Comparison of ENCODE assay signal across 12 cellular contexts in genomic region chr10:74034301-74034700, GRCh38. TPM values are rescaled to one million over a fixed set of nuclear protein-coding genes. Genes with fewer than 3 reads are reported as not detected.
A peak's percentile ranks its signal among the peaks of the same experiment; 100 is the strongest.
DNase-seq lines count a peak whose midpoint lies in the region; ATAC-seq and TF ChIP-seq lines count a peak whose summit lies in the region.
"Had no signal": no experiment of that assay in that cellular context is flagged by ENCODE, and none has a peak within 500 bp of the region (broad histone marks: within the 10 kb centered on the region; RNA-seq: fewer than 3 reads in every experiment).

No MANE protein-coding gene starts in this region.

- H3K36me3 ChIP-seq in Panc1 (ENCODE audit: control insufficient read depth, insufficient read depth, low read length) (peaks cover 5% of the 10 kb centered on the region; the same call in 1 of the 2 replicates), body of pancreas (replicated peaks in 1 of 2; ENCODE audit: insufficient read depth in 1 of 2, low read depth in 2 of 2) (no peaks in the 10 kb centered on the region)

- WGBS in body of pancreas, 2 donors, result 62 to 82% methylated on average over 2 of the region's 2 CpGs

- H3K4me1 ChIP-seq in Panc1 (ENCODE audit: control insufficient read depth, insufficient read depth, low read length), result peaks cover 51% of the 10 kb centered on the region
- peaks cover 20% of the 10 kb centered on the region for H3K4me1 ChIP-seq in body of pancreas

- H3K27ac Mint-ChIP-seq in CD4-positive, alpha-beta T cell, result peak overlapping the region; percentile 64
- peak overlapping the region; percentile 58 to 75 for H3K27ac Mint-ChIP-seq in natural killer cell

- no peaks in the 10 kb centered on the region for H3K27me3 ChIP-seq in CD4-positive, alpha-beta T cell (ENCODE audit: control insufficient read depth, insufficient read depth, low read length)
- H3K27me3 ChIP-seq in Panc1 (ENCODE audit: control insufficient read depth, insufficient read depth, low read length) (no peaks in the 10 kb centered on the region), body of pancreas (no peaks in the 10 kb centered on the region)

- H3K9me3 Mint-ChIP-seq in CD4-positive, alpha-beta T cell, result no peaks in the 10 kb centered on the region
- no peaks in the 10 kb centered on the region for H3K9me3 Mint-ChIP-seq in natural killer cell

- H3K4me3 ChIP-seq in Panc1 (ENCODE audit: low read depth in 2 of 2, low read length in 2 of 2) (no peak overlapping the region), body of pancreas (no peak overlapping the region)

- peak overlapping the region; percentile 8 for H3K27ac ChIP-seq in CD4-positive, alpha-beta T cell (ENCODE audit: low read depth, low read length)
- peak overlapping the region; percentile 50 for H3K27ac ChIP-seq in Panc1 (ENCODE audit: low read length)
- no peak overlapping the region for H3K27ac ChIP-seq in body of pancreas

- no peaks in the 10 kb centered on the region for H3K9me3 ChIP-seq in CD4-positive, alpha-beta T cell (ENCODE audit: control insufficient read depth, low read length)
- H3K9me3 ChIP-seq in Panc1 (ENCODE audit: control insufficient read depth, insufficient read depth, low read depth, low read length) (no peaks in the 10 kb centered on the region), body of pancreas (no peaks in the 10 kb centered on the region)

- DNase-seq in CD4-positive, alpha-beta T cell, result no peak
- DNase-seq in Panc1 (ENCODE audit: low read depth, low spot score), result no peak
- DNase-seq in natural killer cell, result no peak
- DNase-seq in AML-193 (lab: John Stamatoyannopoulos, UW), result no peak
- no peak for DNase-seq in COLO829 (ENCODE audit: low spot score)
- no peak for DNase-seq in body of pancreas
- DNase-seq: activated CD8-positive, alpha-beta memory T cell treated with anti-CD3 and anti-CD28 coated beads, Interleukin-2, amount 50 U/mL, for 48 hours; cerebellar nuclear complex; DMS153; NCI-H2171 had no signal

- H3K27me3 Mint-ChIP-seq in CD4-positive, alpha-beta T cell, result no peaks in the 10 kb centered on the region
- H3K27me3 Mint-ChIP-seq in natural killer cell (ENCODE audit: low read depth in 2 of 2), result no peaks in the 10 kb centered on the region

- no peak for TF ChIP-seq POLR2A in body of pancreas (IDR thresholded peaks at IDR 0.05)

- intact Hi-C loops in CD4-positive, alpha-beta T cell (cut with DNase I, micrococcal nuclease), result loop anchor here in 1 of 2 experiments (5.0 kb wide), 1 partner anchor 77 kb away; no protein-coding TSS in a partner anchor
- intact Hi-C loops in Panc1 (cut with micrococcal nuclease; ENCODE audit: unreplicated experiment), result no loop called here
- intact Hi-C loops in natural killer cell (cut with micrococcal nuclease), result no loop called here
- intact Hi-C loops in body of pancreas (cut with DNase I), result no loop called here

- no peak overlapping the region for H3K4me3 Mint-ChIP-seq in CD4-positive, alpha-beta T cell
- no peak overlapping the region for H3K4me3 Mint-ChIP-seq in natural killer cell

- POLR2A ChIA-PET in CD4-positive, alpha-beta T cell (lab: Charles Lee), result interaction anchor here (1.5 kb wide), 1 partner anchor 8 kb away, joined by 3 read pairs; no protein-coding TSS in a partner anchor
- POLR2A ChIA-PET in Panc1 (lab: Charles Lee), result no interaction called here

- CTCF ChIA-PET in CD4-positive, alpha-beta T cell (lab: Charles Lee), result interaction anchor here (0.9 to 2.0 kb wide), 3 partner anchors 7 to 94 kb away, joined by 3 to 5 read pairs (median 4); no protein-coding TSS in a partner anchor
- CTCF ChIA-PET in Panc1 (lab: Charles Lee), result interaction anchor here (1.0 kb wide), 1 partner anchor 47 kb away, joined by 3 read pairs; no protein-coding TSS in a partner anchor

- in situ Hi-C loops in Panc1 (cut with HindIII; ENCODE audit: low pct_unique_long_range_greater_than_20kb, low sequenced_read_pairs), result no loop called here

- no peak for TF ChIP-seq CTCF in CD4-positive, alpha-beta T cell (IDR thresholded peaks at IDR 0.05)
- TF ChIP-seq CTCF in Panc1 (IDR thresholded peaks at IDR 0.05) (no peak), natural killer cell (IDR thresholded peaks at IDR 0.05) (no peak), body of pancreas (IDR thresholded peaks at IDR 0.05) (no peak)

- no TSS peak for BruUV-seq in Panc1 (replicated peaks; lab: Mats Ljungman, UMichigan)

- H3K36me3 Mint-ChIP-seq in CD4-positive, alpha-beta T cell (ENCODE audit: low read depth), result no peaks in the 10 kb centered on the region
- no peaks in the 10 kb centered on the region for H3K36me3 Mint-ChIP-seq in natural killer cell

- no peak for ATAC-seq in CD4-positive, alpha-beta T cell (ENCODE audit: poor library complexity)
- ATAC-seq in GM19452 (IDR thresholded peaks at IDR 0.05; ENCODE audit: unreplicated experiment) (peak; percentile 53), Panc1 (peak; percentile 24; the same call in 1 of the 2 replicates), natural killer cell (no peak), body of pancreas (no peak), GM18909 (IDR thresholded peaks at IDR 0.05; ENCODE audit: poor library complexity, unreplicated experiment) (no peak)

- H3K4me1 Mint-ChIP-seq in CD4-positive, alpha-beta T cell (ENCODE audit: low read depth), result peaks cover 55% of the 10 kb centered on the region
- H3K4me1 Mint-ChIP-seq in natural killer cell, result peaks cover 66 to 69% of the 10 kb centered on the region in 2 donors

RNA-seq across cellular contexts. Expression of gene VCL, which starts 36.4 kb away (rescaled TPM):
- 10 to 100 TPM; 18.5 to 19.7 TPM for total RNA-seq in CD4-positive, alpha-beta T cell
- total RNA-seq in Panc1 (2021; ENCODE audit: unreplicated experiment), result 495 TPM
- polyA plus RNA-seq in Panc1 (2012; ENCODE audit: insufficient read length), result 227 TPM
- total RNA-seq in natural killer cell, result 100 to 1,000 TPM; 121 to 145 (median 122) TPM
- 10 to 100 TPM; 24.4 to 31.6 TPM for total RNA-seq in body of pancreas

Comparison
In these comparisons a context has a peak if more than half of its experiments do, and no peak if none do; other contexts are left out.
1. ATAC-seq: peak in GM19452 (single experiment) and Panc1 (single experiment); none in CD4-positive, alpha-beta T cell (single experiment), natural killer cell (0 of 3), body of pancreas (single experiment) and GM18909 (single experiment).
2. H3K27ac ChIP-seq: peak in CD4-positive, alpha-beta T cell (single experiment) and Panc1 (single experiment); none in body of pancreas (0 of 4).